8 cellular contexts compared by ENCODE assay signal in the genomic region with DNA sequence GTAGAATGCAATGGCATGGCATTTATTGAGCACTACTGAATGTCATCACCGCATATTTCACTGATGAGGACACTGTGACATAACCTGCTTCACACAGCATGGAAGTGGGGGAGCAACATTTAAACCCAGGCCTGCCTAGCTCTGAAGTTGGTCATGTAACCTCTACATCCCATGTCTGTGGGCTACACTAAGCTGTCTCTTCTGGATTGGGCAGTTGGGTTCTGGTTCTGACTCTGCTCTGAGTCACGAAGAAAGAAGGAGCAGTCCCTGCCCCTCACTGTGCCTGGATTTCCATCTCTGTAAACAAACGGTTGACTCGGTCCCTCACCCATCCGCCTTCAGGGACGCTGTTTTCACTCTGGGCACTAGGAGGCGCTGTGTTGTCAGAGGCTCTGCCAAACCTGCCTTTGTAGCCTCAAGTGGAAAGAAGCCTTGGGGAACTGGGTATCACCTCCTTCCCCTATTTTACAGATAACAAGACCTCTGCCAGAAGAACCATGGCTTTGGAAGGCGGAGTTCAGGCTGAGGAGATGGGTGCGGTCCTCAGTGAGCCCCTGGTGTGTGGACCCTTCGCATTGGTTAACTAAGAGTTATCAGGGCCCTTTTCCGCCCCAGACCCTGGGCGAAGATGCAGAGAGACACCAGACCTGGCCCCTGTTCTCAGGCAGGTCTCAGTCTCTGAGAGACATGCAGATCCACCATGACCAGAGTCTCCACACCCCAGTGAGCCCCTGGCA. TPM values are rescaled to one million over a fixed set of nuclear protein-coding genes. Genes with fewer than 3 reads are reported as not detected.
A peak's percentile ranks its signal among the peaks of the same experiment; 100 is the strongest.
DNase-seq lines count a peak whose midpoint lies in the region; ATAC-seq and TF ChIP-seq lines count a peak whose summit lies in the region.

No MANE protein-coding gene starts in this region.

- H3K9me3 ChIP-seq in RWPE2 (ENCODE audit: severe bottlenecking) = no peaks in the 10 kb centered on the region
- H3K9me3 ChIP-seq in prostate gland = no peaks in the 10 kb centered on the region

- intact Hi-C loops in prostate gland (cut with DNase I) = loop anchor here (5.0 kb wide), 1 partner anchor 82 kb away; the partner anchor contains the start of gene RELT

- no peaks in the 10 kb centered on the region for H3K36me3 ChIP-seq in RWPE2 (ENCODE audit: low read depth)
- H3K36me3 ChIP-seq in prostate gland = no peaks in the 10 kb centered on the region

- DNase-seq in GDM1 (lab: John Stamatoyannopoulos, UW) (peak; percentile 72), HUDEP-2 (lab: John Stamatoyannopoulos, UW; ENCODE audit: unreplicated experiment in 76 of 76) (peak in 63 of 76 experiments; percentile 2 to 81 (median 43)), RWPE2 (ENCODE audit: low spot score) (no peak), glomerular endothelial cell (ENCODE audit: extremely low read depth, low read depth, low spot score) (peak; percentile 23), prostate gland (ENCODE audit: low spot score) (peak; percentile 39), NCI-H524 treated with DMSO at 0.1 percent for 48 hours (lab: John Stamatoyannopoulos, UW) (no peak)
- peak; percentile 49 to 56 for DNase-seq in activated T-helper 1 cell treated with anti-CD3 and anti-CD28 coated beads, Interleukin-2, amount 50 U/mL, for 16 hours (ENCODE audit: low read depth in 1 of 2, low spot score in 1 of 2)

- no peaks in the 10 kb centered on the region for H3K4me1 ChIP-seq in RWPE2 (ENCODE audit: insufficient read depth, poor library complexity, severe bottlenecking)
- no peaks in the 10 kb centered on the region for H3K4me1 ChIP-seq in prostate gland (replicated peaks)

- TF ChIP-seq CTCF in RWPE2 (IDR thresholded peaks at IDR 0.05; ENCODE audit: poor library complexity, severe bottlenecking) = peak; percentile 77
- peak; percentile 59 to 75 (median 68) for TF ChIP-seq CTCF in prostate gland (IDR thresholded peaks at IDR 0.05)

- H3K27ac ChIP-seq in RWPE2 (ENCODE audit: poor library complexity, severe bottlenecking) (no peak overlapping the region), prostate gland (no peak overlapping the region)

- TF ChIP-seq POLR2A in prostate gland (IDR thresholded peaks at IDR 0.05) = no peak

- H3K4me3 ChIP-seq in RWPE2 (ENCODE audit: severe bottlenecking) (no peak overlapping the region), prostate gland (no peak overlapping the region)

- no peaks in the 10 kb centered on the region for H3K27me3 ChIP-seq in RWPE2 (ENCODE audit: insufficient read depth, poor library complexity, severe bottlenecking)
- no peaks in the 10 kb centered on the region for H3K27me3 ChIP-seq in prostate gland (replicated peaks; ENCODE audit: insufficient read depth)

- peak; percentile 40 for ATAC-seq in RWPE2 (ENCODE audit: low read depth)
- no peak for ATAC-seq in GM19395 (IDR thresholded peaks at IDR 0.05; ENCODE audit: unreplicated experiment)

- WGBS in prostate gland = 47% methylated on average over 12 of the region's 12 CpGs

RNA-seq across cellular contexts. Expression of gene ARHGEF17, which starts 12.6 kb away (rescaled TPM):
- total RNA-seq in glomerular endothelial cell = 63.2 and 98.5 TPM in 2 replicates
- 10 to 100 TPM; 34.0 to 66.9 TPM for total RNA-seq in prostate gland

RNA-seq across cellular contexts. Expression of gene P2RY6, which starts 23.3 kb away (rescaled TPM):
- total RNA-seq in glomerular endothelial cell = 1.1 TPM in 1 of 2 replicates, not detected in the other
- total RNA-seq in prostate gland = 1 to 10 TPM in 1 of 2 donors, under 1 TPM in 1; 0.64 to 3.5 TPM

Comparison
In these comparisons a context has a peak if more than half of its experiments do, and no peak if none do; other contexts are left out.
1. DNase-seq: peak in GDM1 (single experiment), HUDEP-2 (63 of 76), activated T-helper 1 cell treated with anti-CD3 and anti-CD28 coated beads, Interleukin-2, amount 50 U/mL, for 16 hours (2 of 2), glomerular endothelial cell (single experiment) and prostate gland (single experiment); none in RWPE2 (single experiment) and NCI-H524 treated with DMSO at 0.1 percent for 48 hours (single experiment).